ENCODE assay signal across 20 cellular contexts in genomic region chr4:70831293-70831692, GRCh38. TPM values are rescaled to one million over a fixed set of nuclear protein-coding genes. Genes with fewer than 3 reads are reported as not detected.
DNase-seq lines count a peak whose midpoint lies in the region; FAIRE-seq and TF ChIP-seq lines count a peak whose summit lies in the region.
"Had no signal": no experiment of that assay in that cellular context is flagged by ENCODE, and none has a peak within 500 bp of the region (broad histone marks: within the 10 kb centered on the region; RNA-seq: fewer than 3 reads in every experiment).

No MANE protein-coding gene starts in this region.

- no peak for DNase-seq in activated T-cell treated with anti-CD3 and anti-CD28 coated beads, Interleukin-2, amount 50 U/mL, for 24 hours
- DNase-seq in activated T-cell treated with anti-CD3 and anti-CD28 coated beads for 4 hours: no peak
- no peak for DNase-seq in HFFc6
- no peak for DNase-seq in endothelial cell (ENCODE audit: low spot score)
- no peak for DNase-seq in NCI-H2081 treated with DMSO at 0.1 percent for 48 hours (lab: John Stamatoyannopoulos, UW)
- no peak for DNase-seq in D721Med (ENCODE audit: insufficient read length, low spot score)
- DNase-seq: 8988T; ACHN; AML-193; BE2C; CD4-positive, alpha-beta T cell; CD8-positive, alpha-beta memory T cell; DMS53; DMS79 treated with DMSO at 0.1 percent for 48 hours; GOT3 had no signal

- FAIRE-seq in D721Med (lab: Jason Lieb, UNC): no peak
- FAIRE-seq: A549, G401.6, GM12892, H54 had no signal

- no peaks in the 10 kb centered on the region for H3K27me3 Mint-ChIP-seq in activated T-cell treated with anti-CD3 and anti-CD28 coated beads, Interleukin-2, amount 50 U/mL, for 24 hours
- H3K27me3 Mint-ChIP-seq in HFFc6 (ENCODE audit: insufficient read depth): no peaks in the 10 kb centered on the region
- H3K27me3 Mint-ChIP-seq in endothelial cell (ENCODE audit: unreplicated experiment): no peaks in the 10 kb centered on the region
- H3K27me3 Mint-ChIP-seq: CD4-positive, alpha-beta T cell; CD8-positive, alpha-beta memory T cell had no signal

- peak overlapping the region; percentile 50 for H3K27ac Mint-ChIP-seq in activated T-cell treated with anti-CD3 and anti-CD28 coated beads, Interleukin-2, amount 50 U/mL, for 24 hours
- H3K27ac Mint-ChIP-seq in HFFc6 (peak overlapping the region; percentile 22; the same call in 1 of the 2 replicates), endothelial cell (ENCODE audit: unreplicated experiment) (no peak overlapping the region)
- H3K27ac Mint-ChIP-seq: CD4-positive, alpha-beta T cell had no signal

- H3K9me3 Mint-ChIP-seq in activated T-cell treated with anti-CD3 and anti-CD28 coated beads, Interleukin-2, amount 50 U/mL, for 24 hours: no peaks in the 10 kb centered on the region
- no peaks in the 10 kb centered on the region for H3K9me3 Mint-ChIP-seq in HFFc6
- H3K9me3 Mint-ChIP-seq in endothelial cell (ENCODE audit: unreplicated experiment): no peaks in the 10 kb centered on the region
- H3K9me3 Mint-ChIP-seq: CD14-positive monocyte; CD4-positive, alpha-beta T cell; CD8-positive, alpha-beta memory T cell had no signal

- peaks cover 18% of the 10 kb centered on the region for H3K4me1 Mint-ChIP-seq in activated T-cell treated with anti-CD3 and anti-CD28 coated beads, Interleukin-2, amount 50 U/mL, for 24 hours (ENCODE audit: low read depth)
- H3K4me1 Mint-ChIP-seq in HFFc6 (ENCODE audit: low read depth) (peaks cover 19% of the 10 kb centered on the region), endothelial cell (ENCODE audit: unreplicated experiment) (peaks cover 2% of the 10 kb centered on the region)

- TF ChIP-seq CTCF in HFFc6 (IDR thresholded peaks at IDR 0.05) (no peak), endothelial cell (IDR thresholded peaks at IDR 0.05; ENCODE audit: unreplicated experiment) (no peak), D721Med (IDR thresholded peaks at IDR 0.05; ENCODE audit: insufficient read depth, missing control alignments) (no peak)

- no peak overlapping the region for H3K4me3 Mint-ChIP-seq in activated T-cell treated with anti-CD3 and anti-CD28 coated beads, Interleukin-2, amount 50 U/mL, for 24 hours
- H3K4me3 Mint-ChIP-seq in HFFc6: no peak overlapping the region
- H3K4me3 Mint-ChIP-seq in endothelial cell (ENCODE audit: unreplicated experiment): peak overlapping the region; percentile 39
- H3K4me3 Mint-ChIP-seq: CD14-positive monocyte; CD4-positive, alpha-beta T cell; CD8-positive, alpha-beta memory T cell had no signal

- peaks cover 93% of the 10 kb centered on the region for H3K36me3 Mint-ChIP-seq in activated T-cell treated with anti-CD3 and anti-CD28 coated beads, Interleukin-2, amount 50 U/mL, for 24 hours (ENCODE audit: low read depth)
- H3K36me3 Mint-ChIP-seq in HFFc6 (ENCODE audit: low read depth) (peaks cover 34% of the 10 kb centered on the region), endothelial cell (ENCODE audit: low read depth, unreplicated experiment) (peaks cover 31% of the 10 kb centered on the region)

RNA-seq across cellular contexts. Expression of gene GRSF1, which starts 8.4 kb away (rescaled TPM):
- 100 to 1,000 TPM in 5 of 6 experiments, 10 to 100 TPM in 1; 99.1 to 110 (median 109) TPM for total RNA-seq in HFFc6 (2021; fragmentation: NEBNext Ultra II Directional; extraction: Animal tissue kit (Norgen Biotek cat#: 25700))
- 69.5 TPM for total RNA-seq in endothelial cell (ENCODE audit: unreplicated experiment)
